28 cellular contexts compared by ENCODE assay signal in genomic region chr1:105886309-105886708, GRCh38.
"Had no signal": no experiment of that assay in that cellular context is flagged by ENCODE, and none has a peak within 500 bp of the region (broad histone marks: within the 10 kb centered on the region; RNA-seq: fewer than 3 reads in every experiment).

No MANE protein-coding gene starts in this region.

- DNase-seq: naive thymus-derived CD8-positive, alpha-beta T cell; nephron progenitor cell; nucleus accumbens; ovary; posterior cingulate gyrus; psoas muscle; right cardiac atrium; right lobe of liver; sigmoid colon; small intestine; stimulated activated CD4-positive, alpha-beta T cell treated with anti-CD3 and anti-CD28 coated beads, Interleukin-15, amount 100 ng/mL, for 24 hours; stimulated activated CD4-positive, alpha-beta T cell treated with anti-CD3 and anti-CD28 coated beads, Interleukin-2, amount 100 ng/mL, for 24 hours; stimulated activated CD4-positive, alpha-beta T cell treated with anti-CD3 and anti-CD28 coated beads, Interleukin-2, amount 100 ng/mL, for 48 hours; stimulated activated CD4-positive, alpha-beta T cell treated with anti-CD3 and anti-CD28 coated beads, Interleukin-4, amount 100 ng/mL, for 24 hours; stimulated activated naive CD4-positive, alpha-beta T cell; stimulated activated naive CD8-positive, alpha-beta T cell treated with anti-CD3 and anti-CD28 coated beads, Interleukin-15, amount 100 ng/mL, for 72 hours; stimulated activated naive CD8-positive, alpha-beta T cell treated with anti-CD3 and anti-CD28 coated beads, Interleukin-15, Interleukin-2, amounts not matched to agents 100 U/mL and 50 U/mL, for 24 hours; substantia nigra; testis; upper lobe of left lung had no signal

- H3K4me3 ChIP-seq: ovary, psoas muscle, right lobe of liver, sigmoid colon, suprapubic skin, testis, tibial nerve, upper lobe of left lung, vagina had no signal

- ATAC-seq: naive thymus-derived CD8-positive, alpha-beta T cell; natural killer cell treated with Interleukin-12 subunit alpha and Interleukin-12 subunit beta and Interleukin-15 and Interleukin-18, amount 100 ng/mL, for 72 hours; psoas muscle; right cardiac atrium; right lobe of liver; stimulated activated memory B cell treated with anti-CD40 and anti-IgM and Interleukin-4, amounts not matched to agents 10 μg/mL and 1 μg/mL and 100 μg/mL, for 72 hours; stimulated activated naive CD8-positive, alpha-beta T cell treated with anti-CD3 and anti-CD28 coated beads, Interleukin-15, amount 100 ng/mL, for 72 hours; stimulated activated naive CD8-positive, alpha-beta T cell treated with anti-CD3 and anti-CD28 coated beads, Interleukin-15, Interleukin-2, amounts not matched to agents 100 U/mL and 50 U/mL, for 24 hours had no signal

- H3K36me3 ChIP-seq: neutrophil, ovary, right lobe of liver, sigmoid colon, suprapubic skin, tibial nerve, upper lobe of left lung, vagina had no signal

- H3K4me1 ChIP-seq: parathyroid adenoma, psoas muscle, right lobe of liver, sigmoid colon, suprapubic skin, testis, tibial nerve, upper lobe of left lung, vagina had no signal

- H3K9me3 ChIP-seq: neutrophil, ovary, psoas muscle, right lobe of liver, testis, tibial nerve, vagina had no signal

- H3K27ac ChIP-seq: neutrophil, ovary, parathyroid adenoma, psoas muscle, right lobe of liver, sigmoid colon, suprapubic skin, testis, tibial nerve, upper lobe of left lung, vagina had no signal

- FAIRE-seq: small intestine, urothelium cell line had no signal

- H3K27me3 ChIP-seq: neutrophil, ovary, right lobe of liver, sigmoid colon, suprapubic skin, testis, tibial nerve, upper lobe of left lung, vagina had no signal
